ENCODE assay signal across 12 cellular contexts in genomic region chr12:123034865-123035264, GRCh38. TPM values are rescaled to one million over a fixed set of nuclear protein-coding genes. Genes with fewer than 3 reads are reported as not detected.
DNase-seq lines count a peak whose midpoint lies in the region; ATAC-seq lines count a peak whose summit lies in the region.
"Had no signal": no experiment of that assay in that cellular context is flagged by ENCODE, and none has a peak within 500 bp of the region (broad histone marks: within the 10 kb centered on the region; RNA-seq: fewer than 3 reads in every experiment).

No MANE protein-coding gene starts in this region.

- H3K9me3 Mint-ChIP-seq in activated CD4-positive, alpha-beta T cell treated with anti-CD3 and anti-CD28 coated beads, Interleukin-2, amount 10 ng/mL, durations not matched to agents 24 days and 14 days: no peaks in the 10 kb centered on the region
- no peaks in the 10 kb centered on the region for H3K9me3 Mint-ChIP-seq in central memory CD8-positive, alpha-beta T cell
- H3K9me3 Mint-ChIP-seq: activated CD4-positive, alpha-beta memory T cell treated with anti-CD3 and anti-CD28 coated beads for 36 hours; dendritic cell treated with granulocyte-macrophage colony-stimulating factor and Interleukin-4, amounts not matched to agents 40 ng/mL and 50 ng/mL, for 4 days had no signal

- DNase-seq in activated CD4-positive, alpha-beta T cell treated with anti-CD3 and anti-CD28 coated beads, Interleukin-2, amount 50 U/mL, for 4 hours: peak; percentile 20 to 30
- no peak for DNase-seq in activated CD4-positive, alpha-beta T cell treated with anti-CD3 and anti-CD28 coated beads, Interleukin-2, amount 10 ng/mL, durations not matched to agents 24 days and 14 days
- peak; percentile 36 for DNase-seq in MG63
- DNase-seq in central memory CD8-positive, alpha-beta T cell (ENCODE audit: low spot score in 2 of 2): no peak
- peak; percentile 84 for DNase-seq in renal cortical epithelial cell (ENCODE audit: low read depth)
- no peak for DNase-seq in HAP-1 (ENCODE audit: low spot score in 2 of 2)
- no peak for DNase-seq in HUDEP-2 (lab: John Stamatoyannopoulos, UW; ENCODE audit: unreplicated experiment in 76 of 76)
- DNase-seq: activated CD4-positive, alpha-beta memory T cell treated with anti-CD3 and anti-CD28 coated beads for 36 hours had no signal

- ATAC-seq in central memory CD8-positive, alpha-beta T cell (replicated peaks; ENCODE audit: extremely low read depth, poor library complexity, severe bottlenecking): no peak
- ATAC-seq in GM21529 (IDR thresholded peaks at IDR 0.05; ENCODE audit: unreplicated experiment): no peak
- ATAC-seq: left lung had no signal

- no peaks in the 10 kb centered on the region for H3K27me3 ChIP-seq in MG63
- no peaks in the 10 kb centered on the region for H3K27me3 ChIP-seq in HAP-1 (ENCODE audit: low read depth)
- H3K27me3 ChIP-seq: left lung, upper lobe of right lung had no signal

- H3K4me3 Mint-ChIP-seq in activated CD4-positive, alpha-beta T cell treated with anti-CD3 and anti-CD28 coated beads, Interleukin-2, amount 10 ng/mL, durations not matched to agents 24 days and 14 days: no peak overlapping the region
- no peak overlapping the region for H3K4me3 Mint-ChIP-seq in central memory CD8-positive, alpha-beta T cell
- H3K4me3 Mint-ChIP-seq: activated CD4-positive, alpha-beta memory T cell treated with anti-CD3 and anti-CD28 coated beads for 36 hours; dendritic cell treated with granulocyte-macrophage colony-stimulating factor and Interleukin-4, amounts not matched to agents 40 ng/mL and 50 ng/mL, for 4 days had no signal

- H3K4me1 ChIP-seq in HAP-1: no peaks in the 10 kb centered on the region

- no peaks in the 10 kb centered on the region for H3K27me3 Mint-ChIP-seq in activated CD4-positive, alpha-beta T cell treated with anti-CD3 and anti-CD28 coated beads, Interleukin-2, amount 10 ng/mL, durations not matched to agents 24 days and 14 days
- no peaks in the 10 kb centered on the region for H3K27me3 Mint-ChIP-seq in central memory CD8-positive, alpha-beta T cell
- H3K27me3 Mint-ChIP-seq: activated CD4-positive, alpha-beta memory T cell treated with anti-CD3 and anti-CD28 coated beads for 36 hours had no signal

- H3K9me3 ChIP-seq in MG63: no peaks in the 10 kb centered on the region
- no peaks in the 10 kb centered on the region for H3K9me3 ChIP-seq in HAP-1
- H3K9me3 ChIP-seq: left lung, upper lobe of right lung had no signal

- intact Hi-C loops in activated CD4-positive, alpha-beta T cell treated with anti-CD3 and anti-CD28 coated beads, Interleukin-2, amount 10 ng/mL, durations not matched to agents 24 days and 14 days (cut with micrococcal nuclease): no loop called here

- no peak overlapping the region for H3K27ac Mint-ChIP-seq in activated CD4-positive, alpha-beta T cell treated with anti-CD3 and anti-CD28 coated beads, Interleukin-2, amount 10 ng/mL, durations not matched to agents 24 days and 14 days
- peak overlapping the region; percentile 8 for H3K27ac Mint-ChIP-seq in central memory CD8-positive, alpha-beta T cell (ENCODE audit: low read depth)
- H3K27ac Mint-ChIP-seq: activated CD4-positive, alpha-beta memory T cell treated with anti-CD3 and anti-CD28 coated beads for 36 hours had no signal

- H3K4me3 ChIP-seq in MG63 (no peak overlapping the region), HAP-1 (no peak overlapping the region)
- H3K4me3 ChIP-seq: left lung, upper lobe of right lung had no signal

- H3K36me3 ChIP-seq in MG63 (no peaks in the 10 kb centered on the region), HAP-1 (replicated peaks) (no peaks in the 10 kb centered on the region)
- H3K36me3 ChIP-seq: upper lobe of right lung had no signal

- in situ Hi-C loops in HAP-1 (cut with MboI; ENCODE audit: low sequenced_read_pairs): no loop called here

- peaks cover 9% of the 10 kb centered on the region for H3K36me3 Mint-ChIP-seq in activated CD4-positive, alpha-beta T cell treated with anti-CD3 and anti-CD28 coated beads, Interleukin-2, amount 10 ng/mL, durations not matched to agents 24 days and 14 days (ENCODE audit: low read depth)
- H3K36me3 Mint-ChIP-seq in central memory CD8-positive, alpha-beta T cell (ENCODE audit: insufficient read depth): peaks cover 3% of the 10 kb centered on the region

- peaks cover 14% of the 10 kb centered on the region for H3K4me1 Mint-ChIP-seq in activated CD4-positive, alpha-beta T cell treated with anti-CD3 and anti-CD28 coated beads, Interleukin-2, amount 10 ng/mL, durations not matched to agents 24 days and 14 days
- peaks cover 10% of the 10 kb centered on the region for H3K4me1 Mint-ChIP-seq in central memory CD8-positive, alpha-beta T cell

RNA-seq across cellular contexts. Expression of gene ARL6IP4, which starts 54.4 kb away (rescaled TPM):
- 150 and 160 TPM in 2 replicates for total RNA-seq in activated CD4-positive, alpha-beta T cell treated with anti-CD3 and anti-CD28 coated beads, Interleukin-2, amount 10 ng/mL, durations not matched to agents 24 days and 14 days
- 276 and 413 TPM in 2 replicates for total RNA-seq in MG63 (2014; rRNA removed; shearing (Covaris generic); ENCODE audit: low replicate concordance)
- total RNA-seq in renal cortical epithelial cell: 119 and 198 TPM in 2 replicates

RNA-seq across cellular contexts. Expression of gene OGFOD2, which starts 59.8 kb away (rescaled TPM):
- total RNA-seq in activated CD4-positive, alpha-beta T cell treated with anti-CD3 and anti-CD28 coated beads, Interleukin-2, amount 10 ng/mL, durations not matched to agents 24 days and 14 days: 22.7 and 23.4 TPM in 2 replicates
- 15.9 and 24.2 TPM in 2 replicates for total RNA-seq in MG63 (2014; rRNA removed; shearing (Covaris generic); ENCODE audit: low replicate concordance)
- 9.9 and 12.7 TPM in 2 replicates for total RNA-seq in renal cortical epithelial cell

Comparison
In these comparisons a context has a peak if more than half of its experiments do, and no peak if none do; other contexts are left out.
1. DNase-seq: peak in activated CD4-positive, alpha-beta T cell treated with anti-CD3 and anti-CD28 coated beads, Interleukin-2, amount 50 U/mL, for 4 hours (2 of 2), MG63 (single experiment) and renal cortical epithelial cell (single experiment); none in activated CD4-positive, alpha-beta T cell treated with anti-CD3 and anti-CD28 coated beads, Interleukin-2, amount 10 ng/mL, durations not matched to agents 24 days and 14 days (single experiment), central memory CD8-positive, alpha-beta T cell (0 of 2), HAP-1 (0 of 2) and HUDEP-2 (0 of 76).